Comparison of ENCODE assay signal across 23 cellular contexts in the genomic region with DNA sequence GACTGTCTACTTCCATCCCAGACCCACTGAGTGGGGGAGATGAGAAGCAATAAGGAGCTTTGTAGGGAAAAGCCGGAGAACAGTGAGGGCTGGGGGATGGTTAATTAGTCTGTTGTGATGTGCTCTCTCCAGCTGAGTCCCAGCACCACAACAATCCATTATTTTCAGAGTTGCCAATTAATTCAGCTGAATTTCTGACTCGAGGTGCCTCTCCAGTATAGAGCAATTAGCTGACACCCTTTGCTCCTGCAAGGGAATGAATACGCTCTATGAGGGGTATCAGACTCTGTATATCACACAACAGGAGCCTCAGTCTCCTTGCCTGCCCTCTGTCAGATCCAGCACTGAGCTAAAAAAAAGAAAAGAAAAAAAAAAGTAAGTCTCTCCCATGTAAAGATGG.
DNase-seq lines count a peak whose midpoint lies in the region; ATAC-seq and TF ChIP-seq lines count a peak whose summit lies in the region.
"Had no signal": no experiment of that assay in that cellular context is flagged by ENCODE, and none has a peak within 500 bp of the region (broad histone marks: within the 10 kb centered on the region; RNA-seq: fewer than 3 reads in every experiment).

No MANE protein-coding gene starts in this region.

- H3K27me3 Mint-ChIP-seq in GM23338 (ENCODE audit: insufficient read depth, low read depth, poor library complexity) (no peaks in the 10 kb centered on the region), neural progenitor cell (ENCODE audit: insufficient read depth, low read depth) (peaks cover 2% of the 10 kb centered on the region)
- H3K27me3 Mint-ChIP-seq: B cell; CD4-positive, alpha-beta T cell had no signal

- H4K20me1 ChIP-seq in GM23338 (replicated peaks; ENCODE audit: insufficient read depth): no peaks in the 10 kb centered on the region
- no peaks in the 10 kb centered on the region for H4K20me1 ChIP-seq in neural progenitor cell (ENCODE audit: low read depth)
- H4K20me1 ChIP-seq: BLaER1 treated with 17β-estradiol and CSF1 and Interleukin-3, amounts not matched to agents 10 nM and 100 nM had no signal

- H3K4me2 ChIP-seq in GM23338 (no peak overlapping the region), neural progenitor cell (peak overlapping the region; percentile 67)
- H3K4me2 ChIP-seq: A549; BLaER1 treated with 17β-estradiol and CSF1 and Interleukin-3, amounts not matched to agents 10 nM and 100 nM had no signal

- H3K4me3 ChIP-seq in GM23338 (no peak overlapping the region), neural progenitor cell (no peak overlapping the region), aorta (ENCODE audit: low read length in 2 of 2) (no peak overlapping the region)
- H3K4me3 ChIP-seq: A549; BLaER1 treated with 17β-estradiol and CSF1 and Interleukin-3, amounts not matched to agents 10 nM and 100 nM had no signal

- H3K4me1 Mint-ChIP-seq in GM23338 (peaks cover 9% of the 10 kb centered on the region; the same call in 2 of the 3 replicates), neural progenitor cell (peaks cover 6% of the 10 kb centered on the region)
- H3K4me1 Mint-ChIP-seq: B cell had no signal

- H3K9ac ChIP-seq in neural progenitor cell: no peak overlapping the region
- H3K9ac ChIP-seq: BLaER1 treated with 17β-estradiol and CSF1 and Interleukin-3, amounts not matched to agents 10 nM and 100 nM had no signal

- H3K79me2 ChIP-seq in GM23338 (replicated peaks; ENCODE audit: insufficient read depth) (no peaks in the 10 kb centered on the region), neural progenitor cell (ENCODE audit: low read depth) (no peaks in the 10 kb centered on the region)

- peak; percentile 67 for ATAC-seq in GM23338
- ATAC-seq in aorta (ENCODE audit: low FRiP score): peak; percentile 29
- ATAC-seq in HG03095 (IDR thresholded peaks at IDR 0.05; ENCODE audit: unreplicated experiment): no peak
- ATAC-seq: A549; CD8-positive, alpha-beta T cell had no signal

- intact Hi-C loops in aorta (cut with DNase I): no loop called here
- intact Hi-C loops in head of caudate nucleus (cut with DNase I): no loop called here

- H3K27ac Mint-ChIP-seq in GM23338 (no peak overlapping the region), neural progenitor cell (no peak overlapping the region)
- H3K27ac Mint-ChIP-seq: B cell; CD4-positive, alpha-beta T cell; CD8-positive, alpha-beta T cell had no signal

- H3K27ac ChIP-seq in GM23338 (ENCODE audit: low read depth) (no peak overlapping the region), neural progenitor cell (peak overlapping the region; percentile 1), aorta (ENCODE audit: low read depth in 1 of 2, low read length in 2 of 2) (no peak overlapping the region)
- H3K27ac ChIP-seq: 22Rv1; A549; BLaER1 treated with 17β-estradiol and CSF1 and Interleukin-3, amounts not matched to agents 10 nM and 100 nM; C4-2B had no signal

- H3K27me3 ChIP-seq in GM23338 (ENCODE audit: insufficient read depth) (no peaks in the 10 kb centered on the region), neural progenitor cell (no peaks in the 10 kb centered on the region), aorta (ENCODE audit: control insufficient read depth in 1 of 2, insufficient read depth in 2 of 2, low read length in 1 of 2) (no peaks in the 10 kb centered on the region)
- H3K27me3 ChIP-seq: BLaER1 treated with 17β-estradiol and CSF1 and Interleukin-3, amounts not matched to agents 10 nM and 100 nM had no signal

- 42 to 45% methylated on average over 3 of the region's 3 CpGs for WGBS in aorta, 2 donors

- TF ChIP-seq CTCF in GM23338 (conservative IDR thresholded peaks at IDR 0.05; ENCODE audit: low read depth in 2 of 2) (no peak), neural progenitor cell (IDR thresholded peaks at IDR 0.05) (no peak)

- no peaks in the 10 kb centered on the region for H3K9me3 Mint-ChIP-seq in GM23338
- no peaks in the 10 kb centered on the region for H3K9me3 Mint-ChIP-seq in neural progenitor cell

- H3K4me1 ChIP-seq in GM23338 (ENCODE audit: insufficient read depth) (no peaks in the 10 kb centered on the region), neural progenitor cell (peaks cover 29% of the 10 kb centered on the region), aorta (ENCODE audit: control insufficient read depth in 1 of 2, insufficient read depth in 2 of 2, low read length in 2 of 2) (no peaks in the 10 kb centered on the region)
- H3K4me1 ChIP-seq: A549, Caco-2 had no signal

- no peaks in the 10 kb centered on the region for H3K36me3 Mint-ChIP-seq in GM23338 (ENCODE audit: low read depth)
- H3K36me3 Mint-ChIP-seq in neural progenitor cell: no peaks in the 10 kb centered on the region
- H3K36me3 Mint-ChIP-seq: CD8-positive, alpha-beta T cell had no signal

- H3K9me3 ChIP-seq in neural progenitor cell (ENCODE audit: low read depth): no peaks in the 10 kb centered on the region
- H3K9me3 ChIP-seq in aorta (ENCODE audit: control insufficient read depth, low read length): no peaks in the 10 kb centered on the region
- H3K9me3 ChIP-seq: A549; BLaER1 treated with 17β-estradiol and CSF1 and Interleukin-3, amounts not matched to agents 10 nM and 100 nM; Caco-2 had no signal

- DNase-seq in GM23338 (ENCODE audit: low spot score): no peak
- peak; percentile 77 for DNase-seq in neural progenitor cell (ENCODE audit: low spot score)
- DNase-seq in pons (ENCODE audit: low spot score): peak; percentile 49
- DNase-seq in aorta: no peak
- no peak for DNase-seq in D341Med (ENCODE audit: low spot score)
- DNase-seq in head of caudate nucleus: no peak
- DNase-seq: AML-193; Caco-2; Calu3; CD4-positive, alpha-beta T cell; CD8-positive, alpha-beta T cell; DMS 273 treated with DMSO at 0.1 percent for 48 hours; DMS153; DMS53; DMS79; DND-41; GF-D8 had no signal

- no peak overlapping the region for H3K4me3 Mint-ChIP-seq in GM23338
- H3K4me3 Mint-ChIP-seq in neural progenitor cell: no peak overlapping the region
- H3K4me3 Mint-ChIP-seq: B cell; CD4-positive, alpha-beta T cell; CD8-positive, alpha-beta T cell had no signal

- H3F3A ChIP-seq in GM23338 (replicated peaks; ENCODE audit: low read depth): no peaks in the 10 kb centered on the region
- H3F3A ChIP-seq in neural progenitor cell (ENCODE audit: low read depth): peaks cover 20% of the 10 kb centered on the region

- H2AFZ ChIP-seq in GM23338 (no peak overlapping the region), neural progenitor cell (replicated peaks) (no peak overlapping the region)

- no peaks in the 10 kb centered on the region for H3K9me2 ChIP-seq in GM23338 (ENCODE audit: insufficient read depth)

- H3K36me3 ChIP-seq in GM23338 (ENCODE audit: insufficient read depth) (no peaks in the 10 kb centered on the region), neural progenitor cell (no peaks in the 10 kb centered on the region), aorta (ENCODE audit: control insufficient read depth in 1 of 2, insufficient read depth in 2 of 2, low read length in 1 of 2) (no peaks in the 10 kb centered on the region)
- H3K36me3 ChIP-seq: BLaER1 treated with 17β-estradiol and CSF1 and Interleukin-3, amounts not matched to agents 10 nM and 100 nM had no signal

Comparison
In these comparisons a context has a peak if more than half of its experiments do, and no peak if none do; other contexts are left out.
1. DNase-seq: peak in neural progenitor cell (single experiment) and pons (single experiment); none in GM23338 (single experiment), aorta (0 of 2), D341Med (single experiment) and head of caudate nucleus (0 of 42).